ENCODE assay signal across 20 cellular contexts in genomic region chr17:72474243-72474642, GRCh38.
DNase-seq lines count a peak whose midpoint lies in the region; ATAC-seq, FAIRE-seq and TF ChIP-seq lines count a peak whose summit lies in the region.
"Had no signal": no experiment of that assay in that cellular context is flagged by ENCODE, and none has a peak within 500 bp of the region (broad histone marks: within the 10 kb centered on the region; RNA-seq: fewer than 3 reads in every experiment).

No MANE protein-coding gene starts in this region.

- H3K4me2 ChIP-seq in A549 (no peak overlapping the region), hepatocyte (no peak overlapping the region)

- no peak overlapping the region for H2AFZ ChIP-seq in hepatocyte

- TF ChIP-seq EP300 in A549 (IDR thresholded peaks at IDR 0.05), result no peak

- peaks cover 77% of the 10 kb centered on the region for H3K79me2 ChIP-seq in hepatocyte

- in situ Hi-C loops in Panc1 (cut with HindIII; ENCODE audit: low pct_unique_long_range_greater_than_20kb, low sequenced_read_pairs), result no loop called here

- no peaks in the 10 kb centered on the region for H3K9me3 Mint-ChIP-seq in Calu3 (ENCODE audit: low read depth, unreplicated experiment)

- H3K27ac ChIP-seq in A549 (no peak overlapping the region), Panc1 (ENCODE audit: low read length) (peak overlapping the region; percentile 94), hepatocyte (peak overlapping the region; percentile 79)
- H3K27ac ChIP-seq: C4-2B, HL-60 had no signal

- ATAC-seq in A549, result no peak
- no peak for ATAC-seq in Panc1
- ATAC-seq: K562 had no signal

- peaks cover 59% of the 10 kb centered on the region for H3K4me1 Mint-ChIP-seq in Calu3 (ENCODE audit: low read depth, unreplicated experiment)
- H3K4me1 Mint-ChIP-seq: B cell had no signal

- TF ChIP-seq POLR2A in A549 (IDR thresholded peaks at IDR 0.05; ENCODE audit: low read length), result no peak

- H4K20me1 ChIP-seq in hepatocyte (ENCODE audit: insufficient read depth, poor library complexity, severe bottlenecking), result no peaks in the 10 kb centered on the region

- 93% methylated on average over 2 of the region's 2 CpGs for WGBS in A549 (ENCODE audit: missing lambda C conversion rate)
- 96% methylated on average over 2 of the region's 2 CpGs for WGBS in hepatocyte (ENCODE audit: low lambda C conversion rate, missing lambda C conversion rate)

- DNase-seq in A549 (ENCODE audit: low read depth in 1 of 2, low spot score in 1 of 2) (no peak), Calu3 (no peak), Panc1 (ENCODE audit: low read depth, low spot score) (no peak), hepatocyte (ENCODE audit: low spot score) (no peak), cortex of kidney (lab: John Stamatoyannopoulos, UW) (no peak), H4 (ENCODE audit: low spot score) (no peak), DMS79 (lab: John Stamatoyannopoulos, UW) (no peak)
- DNase-seq: 8988T; Caco-2; CD4-positive, alpha-beta T cell; DMS153; DMS79 treated with DMSO at 0.1 percent for 48 hours; GF-D8; HCEC 1CT; IMR-90 had no signal

- no peak overlapping the region for H3K4me3 Mint-ChIP-seq in Calu3 (ENCODE audit: low read depth, unreplicated experiment)
- H3K4me3 Mint-ChIP-seq: B cell; CD4-positive, alpha-beta T cell had no signal

- no peaks in the 10 kb centered on the region for H3K27me3 ChIP-seq in Panc1 (ENCODE audit: control insufficient read depth, insufficient read depth, low read length)
- H3K27me3 ChIP-seq in hepatocyte, result no peaks in the 10 kb centered on the region

- BruUV-seq in Calu3 (replicated peaks; lab: Mats Ljungman, UMichigan) (no TSS peak), Panc1 (replicated peaks; lab: Mats Ljungman, UMichigan) (no TSS peak)

- POLR2A ChIA-PET in A549 (lab: Yijun Ruan, JAX), result no interaction called here
- POLR2A ChIA-PET in Panc1 (lab: Charles Lee), result no interaction called here

- peaks cover 71% of the 10 kb centered on the region for H3K4me1 ChIP-seq in A549
- H3K4me1 ChIP-seq in Panc1 (ENCODE audit: control insufficient read depth, insufficient read depth, low read length), result peaks cover 87% of the 10 kb centered on the region
- peaks cover 31% of the 10 kb centered on the region for H3K4me1 ChIP-seq in hepatocyte (ENCODE audit: insufficient read depth)

- H3K4me3 ChIP-seq in A549 (no peak overlapping the region), Panc1 (ENCODE audit: low read depth in 2 of 2, low read length in 2 of 2) (no peak overlapping the region), hepatocyte (no peak overlapping the region)
- H3K4me3 ChIP-seq: K562 had no signal

- H3K27me3 Mint-ChIP-seq in Calu3 (ENCODE audit: unreplicated experiment), result no peaks in the 10 kb centered on the region

- no peaks in the 10 kb centered on the region for H3K9me2 ChIP-seq in hepatocyte (replicated peaks; ENCODE audit: insufficient read depth)

- H3K9me3 ChIP-seq in A549 (no peaks in the 10 kb centered on the region), Panc1 (ENCODE audit: control insufficient read depth, insufficient read depth, low read depth, low read length) (no peaks in the 10 kb centered on the region), hepatocyte (ENCODE audit: low read depth) (no peaks in the 10 kb centered on the region)
- H3K9me3 ChIP-seq: Caco-2 had no signal

- H3K27ac Mint-ChIP-seq in Calu3 (ENCODE audit: unreplicated experiment), result peak overlapping the region; percentile 19
- H3K27ac Mint-ChIP-seq: B cell; CD4-positive, alpha-beta T cell had no signal

- peaks cover 48% of the 10 kb centered on the region for H3K36me3 Mint-ChIP-seq in Calu3 (ENCODE audit: insufficient read depth, unreplicated experiment)

- intact Hi-C loops in Calu3 (cut with micrococcal nuclease; ENCODE audit: unreplicated experiment), result no loop called here
- intact Hi-C loops in Panc1 (cut with micrococcal nuclease; ENCODE audit: unreplicated experiment), result no loop called here

- no peak for TF ChIP-seq RAD21 in A549 (conservative IDR thresholded peaks at IDR 0.05 in 1 of 2, IDR thresholded peaks at IDR 0.05 in 1 of 2)

- FAIRE-seq in A549 (lab: Jason Lieb, UNC), result no peak
- FAIRE-seq: H54, K562 had no signal

- TF ChIP-seq CTCF in A549 (IDR thresholded peaks at IDR 0.05) (no peak), Calu3 (IDR thresholded peaks at IDR 0.05; ENCODE audit: unreplicated experiment) (no peak), Panc1 (IDR thresholded peaks at IDR 0.05) (no peak), hepatocyte (IDR thresholded peaks at IDR 0.05; ENCODE audit: poor library complexity) (no peak)

- CTCF ChIA-PET in A549 (lab: Yijun Ruan, JAX) (no interaction called here), Calu3 (lab: Charles Lee) (no interaction called here), Panc1 (lab: Charles Lee) (interaction anchor here (0.5 kb wide), 1 partner anchor 65 kb away, joined by 3 read pairs; no protein-coding TSS in a partner anchor)

- H3K36me3 ChIP-seq in Panc1 (ENCODE audit: control insufficient read depth, insufficient read depth, low read length) (no peaks in the 10 kb centered on the region), hepatocyte (replicated peaks; ENCODE audit: insufficient read depth, low read depth) (no peaks in the 10 kb centered on the region)

TF ChIP-seq in A549, 52 proteins besides CTCF, POLR2A, EP300 and RAD21:
- TF ChIP-seq NFE2L2 (conservative IDR thresholded peaks at IDR 0.05; ENCODE audit: low read length) (no peak), PBX3 (IDR thresholded peaks at IDR 0.05) (no peak), EHMT2 (IDR thresholded peaks at IDR 0.05; ENCODE audit: low read depth) (no peak), HMGXB4 (CRISPR knock-in tag; IDR thresholded peaks at IDR 0.05; ENCODE audit: borderline replicate concordance) (no peak), FOSB (CRISPR knock-in tag; IDR thresholded peaks at IDR 0.05) (no peak), ZNF302 (CRISPR knock-in tag; IDR thresholded peaks at IDR 0.05) (no peak), HEYL (CRISPR knock-in tag; IDR thresholded peaks at IDR 0.05) (no peak), ZFP36 (IDR thresholded peaks at IDR 0.05; ENCODE audit: borderline replicate concordance, partially characterized antibody) (peak; percentile 59), KDM1A (IDR thresholded peaks at IDR 0.05; ENCODE audit: low read depth) (0 out of 2 replicates have a peak, but pooled peaks have one; percentile 19)
TF ChIP-seq in A549: peak in this region for 2.

Comparison
In these comparisons a context has a peak if more than half of its experiments do, and no peak if none do; other contexts are left out.
1. H3K27ac ChIP-seq: peak in Panc1 (single experiment) and hepatocyte (single experiment); none in A549 (0 of 2).